Comparison of ENCODE assay signal across 19 cellular contexts in the genomic region with DNA sequence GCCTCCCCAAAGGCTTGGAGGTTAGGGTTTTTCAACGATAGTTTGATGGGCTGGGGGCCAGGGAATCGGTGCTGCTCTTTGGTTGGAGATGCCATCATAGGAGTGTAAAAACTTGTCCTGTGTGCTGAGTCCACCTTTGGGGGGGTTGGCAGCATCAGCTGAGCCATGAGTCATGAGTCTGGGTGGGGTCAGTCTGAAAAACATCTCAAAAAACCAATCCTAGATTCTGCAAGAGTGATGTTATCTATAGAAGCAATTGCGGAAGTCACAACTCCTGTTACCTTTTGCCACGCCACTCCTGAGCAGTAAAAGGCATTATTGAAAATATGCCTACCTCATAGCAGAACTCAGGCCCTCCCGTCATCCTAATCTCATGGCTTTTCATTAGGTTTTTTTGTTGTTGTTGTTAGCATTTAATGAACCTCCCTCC. TPM values are rescaled to one million over a fixed set of nuclear protein-coding genes. Genes with fewer than 3 reads are reported as not detected.
DNase-seq lines count a peak whose midpoint lies in the region; TF ChIP-seq lines count a peak whose summit lies in the region.
"Had no signal": no experiment of that assay in that cellular context is flagged by ENCODE, and none has a peak within 500 bp of the region (broad histone marks: within the 10 kb centered on the region; RNA-seq: fewer than 3 reads in every experiment).

No MANE protein-coding gene starts in this region.

- no peaks in the 10 kb centered on the region for H3K9me2 ChIP-seq in PC-9 (ENCODE audit: insufficient read depth)

- POLR2A ChIA-PET in PC-9 (lab: Charles Lee; ENCODE audit: unreplicated experiment): no interaction called here

- H3K27ac ChIP-seq in PC-9: peak overlapping the region; percentile 87
- H3K27ac ChIP-seq in stomach: peak overlapping the region in 2 of 5 donors; percentile 76 to 79
- H3K27ac ChIP-seq: ascending aorta had no signal

- in situ Hi-C loops in ACHN (cut with HindIII; ENCODE audit: low pct_ligation_motif_present, low pct_unique_long_range_greater_than_20kb, low sequenced_read_pairs): no loop called here

- peaks cover 54% of the 10 kb centered on the region for H3K4me1 ChIP-seq in PC-9 (replicated peaks; ENCODE audit: insufficient read depth)
- peaks cover 0 to 40% (median 3%) of the 10 kb centered on the region in 4 donors for H3K4me1 ChIP-seq in stomach
- H3K4me1 ChIP-seq: ascending aorta had no signal

- 52 to 73% (median 61%) methylated on average over 5 of the region's 5 CpGs for WGBS in stomach, 5 donors

- H3K27me3 ChIP-seq in PC-9 (ENCODE audit: insufficient read depth, low read depth) (no peaks in the 10 kb centered on the region), stomach (peaks cover 0 to 49% (median 4%) of the 10 kb centered on the region in 3 donors)

- no peaks in the 10 kb centered on the region for H3K9me3 ChIP-seq in PC-9 (ENCODE audit: insufficient read depth, low read depth)
- H3K9me3 ChIP-seq in stomach: no peaks in the 10 kb centered on the region
- H3K9me3 ChIP-seq: ascending aorta had no signal

- peak overlapping the region; percentile 67 for H3K4me2 ChIP-seq in PC-9

- no TSS peak for BruUV-seq in PC-9 (replicated peaks; lab: Mats Ljungman, UMichigan)

- H4K20me1 ChIP-seq in PC-9 (ENCODE audit: insufficient read depth): no peaks in the 10 kb centered on the region

- no peak for TF ChIP-seq CTCF in PC-9 (conservative IDR thresholded peaks at IDR 0.05)
- no peak for TF ChIP-seq CTCF in fibroblast of mammary gland (conservative IDR thresholded peaks at IDR 0.05; ENCODE audit: control insufficient read depth, insufficient read depth, low read depth, low read length)
- TF ChIP-seq CTCF in stomach (IDR thresholded peaks at IDR 0.05): no peak

- no peaks in the 10 kb centered on the region for H3K79me2 ChIP-seq in PC-9 (ENCODE audit: low read depth)

- H2AFZ ChIP-seq in PC-9: peak overlapping the region; percentile 39; the same call in 1 of the 2 replicates

- no peak for TF ChIP-seq POLR2A in stomach (IDR thresholded peaks at IDR 0.05)

- intact Hi-C loops in PC-9 (cut with micrococcal nuclease; ENCODE audit: unreplicated experiment): loop anchor here (2.0 kb wide), 1 partner anchor 17 kb away; no protein-coding TSS in a partner anchor
- intact Hi-C loops in stomach (cut with DNase I; ENCODE audit: low total_unique reads): no loop called here

- H3K4me3 ChIP-seq in PC-9 (peak overlapping the region; percentile 18; the same call in 1 of the 2 replicates), fibroblast of mammary gland (ENCODE audit: control insufficient read depth, low read depth, low read length) (no peak overlapping the region), stomach (no peak overlapping the region)
- H3K4me3 ChIP-seq: ascending aorta had no signal

- CTCF ChIA-PET in PC-9 (lab: Charles Lee): interaction anchor here (0.7 kb wide), 1 partner anchor 63 kb away, joined by 4 read pairs; the partner anchor contains the start of gene PRSS22

- H3K36me3 ChIP-seq in PC-9 (ENCODE audit: low read depth) (no peaks in the 10 kb centered on the region), stomach (no peaks in the 10 kb centered on the region)
- H3K36me3 ChIP-seq: ascending aorta had no signal

- H3F3A ChIP-seq in PC-9 (ENCODE audit: insufficient read depth, low read depth): peaks cover 57% of the 10 kb centered on the region

- no peak for TF ChIP-seq EP300 in stomach (IDR thresholded peaks at IDR 0.05)

- DNase-seq in HT1080 (ENCODE audit: low read depth) (peak; percentile 32), PC-9 (peak; percentile 69 to 86), fibroblast of mammary gland (ENCODE audit: low read depth) (peak; percentile 50), stromal cell of bone marrow (ENCODE audit: low read depth) (peak; percentile 12), stomach (no peak), NCI-H345 treated with DMSO at 0.1 percent for 48 hours (lab: John Stamatoyannopoulos, UW; ENCODE audit: unreplicated experiment) (no peak), ACHN (no peak)
- no peak for DNase-seq in NK-92 treated with Interleukin-12 subunit alpha and Interleukin-12 subunit beta, amount 100 ng/mL, for 24 hours (lab: John Stamatoyannopoulos, UW)
- DNase-seq: activated CD4-positive, alpha-beta T cell treated with anti-CD3 and anti-CD28 coated beads for 36 hours; activated CD8-positive, alpha-beta memory T cell treated with anti-CD3 and anti-CD28 coated beads, Interleukin-2, amount 50 U/mL, for 4 hours; cortex of kidney; DMS153; erythroblast; NCI-H1417; right cardiac atrium; SHP77 treated with DMSO at 0.1 percent for 48 hours had no signal

RNA-seq across cellular contexts. Expression of gene PRSS41, which starts 2.5 kb away (rescaled TPM):
- total RNA-seq in HT1080 (2014; rRNA removed; shearing (Covaris generic)): not detected in 2 replicates
- not detected in 2 replicates for polyA plus RNA-seq in HT1080 (2015; cell fraction: cytosol; rRNA removed)
- not detected in 2 replicates for polyA plus RNA-seq in HT1080 (2015; cell fraction: nucleus; rRNA removed)
- total RNA-seq in PC-9 (2021): not detected in 2 replicates
- total RNA-seq in stomach: not detected
- not detected for polyA plus RNA-seq in stomach
- total RNA-seq: activated CD4-positive, alpha-beta T cell treated with anti-CD3 and anti-CD28 coated beads for 36 hours; ascending aorta; right cardiac atrium; temporal lobe had no signal
- polyA plus RNA-seq: BJ, right cardiac atrium had no signal

RNA-seq across cellular contexts. Expression of gene PRSS33, which starts 8.4 kb away (rescaled TPM):
- total RNA-seq in HT1080 (2014; rRNA removed; shearing (Covaris generic)): not detected in 2 replicates
- polyA plus RNA-seq in HT1080 (2015; cell fraction: cytosol; rRNA removed): not detected in 2 replicates
- polyA plus RNA-seq in HT1080 (2015; cell fraction: nucleus; rRNA removed): not detected in 2 replicates
- total RNA-seq in PC-9 (2021) (0.23 and 0.33 TPM in 2 replicates), stomach (not detected)
- not detected for polyA plus RNA-seq in stomach
- total RNA-seq: activated CD4-positive, alpha-beta T cell treated with anti-CD3 and anti-CD28 coated beads for 36 hours; right cardiac atrium had no signal
- polyA plus RNA-seq: BJ, right cardiac atrium had no signal

RNA-seq across cellular contexts. Expression of gene ELOB, which starts 18.6 kb away (rescaled TPM):
- 159 and 224 TPM in 2 replicates for total RNA-seq in HT1080 (2014; rRNA removed; shearing (Covaris generic))
- polyA plus RNA-seq in HT1080 (2015; cell fraction: cytosol; rRNA removed): 129 and 458 TPM in 2 replicates
- polyA plus RNA-seq in HT1080 (2015; cell fraction: nucleus; rRNA removed): 45.8 and 77.1 TPM in 2 replicates
- 259 and 401 TPM in 2 replicates for total RNA-seq in PC-9 (2021)
- total RNA-seq in stomach: 100 to 1,000 TPM in 4 of 5 donors, 10 to 100 TPM in 1; 68.1 to 279 (median 174) TPM
- 100 to 1,000 TPM; 386 to 713 (median 456) TPM for polyA plus RNA-seq in stomach

RNA-seq across cellular contexts. Expression of gene PRSS21, which starts 21.3 kb away (rescaled TPM):
- total RNA-seq in HT1080 (2014; rRNA removed; shearing (Covaris generic)): not detected in 2 replicates
- polyA plus RNA-seq in HT1080 (2015; cell fraction: cytosol; rRNA removed): not detected in 2 replicates
- not detected in 2 replicates for polyA plus RNA-seq in HT1080 (2015; cell fraction: nucleus; rRNA removed)
- total RNA-seq in PC-9 (2021): 61.2 and 77.4 TPM in 2 replicates
- total RNA-seq in stomach: 1 to 10 TPM in 1 of 5 donors, not detected in 4; 1.1 TPM
- polyA plus RNA-seq in stomach: 1 to 10 TPM in 1 of 3 donors, under 1 TPM in 2; 0.50 to 2.9 (median 0.65) TPM
- total RNA-seq: ascending aorta, right cardiac atrium, temporal lobe had no signal
- polyA plus RNA-seq: right cardiac atrium had no signal

RNA-seq across cellular contexts. Expression of gene ZG16B, which starts 34.4 kb away (rescaled TPM):
- total RNA-seq in HT1080 (2014; rRNA removed; shearing (Covaris generic)): 0.20 and 0.47 TPM in 2 replicates
- 0.25 TPM in 1 of 2 replicates, not detected in the other for polyA plus RNA-seq in HT1080 (2015; cell fraction: cytosol; rRNA removed)
- 0.19 and 0.48 TPM in 2 replicates for polyA plus RNA-seq in HT1080 (2015; cell fraction: nucleus; rRNA removed)
- total RNA-seq in PC-9 (2021) (19.9 and 23.4 TPM in 2 replicates), stomach (10 to 100 TPM in 2 of 5 donors, not detected in 3; 15.6 to 39.0 TPM)
- 10 to 100 TPM; 13.0 to 35.4 (median 22.3) TPM for polyA plus RNA-seq in stomach
- total RNA-seq: ascending aorta had no signal
- polyA plus RNA-seq: right cardiac atrium had no signal

Comparison
In these comparisons a context has a peak if more than half of its experiments do, and no peak if none do; other contexts are left out.
1. DNase-seq: peak in HT1080 (single experiment), PC-9 (2 of 2), fibroblast of mammary gland (single experiment) and stromal cell of bone marrow (single experiment); none in NK-92 treated with Interleukin-12 subunit alpha and Interleukin-12 subunit beta, amount 100 ng/mL, for 24 hours (single experiment), stomach (single experiment), NCI-H345 treated with DMSO at 0.1 percent for 48 hours (single experiment) and ACHN (single experiment).